ENCODE assay signal across 8 cellular contexts in the genomic region with DNA sequence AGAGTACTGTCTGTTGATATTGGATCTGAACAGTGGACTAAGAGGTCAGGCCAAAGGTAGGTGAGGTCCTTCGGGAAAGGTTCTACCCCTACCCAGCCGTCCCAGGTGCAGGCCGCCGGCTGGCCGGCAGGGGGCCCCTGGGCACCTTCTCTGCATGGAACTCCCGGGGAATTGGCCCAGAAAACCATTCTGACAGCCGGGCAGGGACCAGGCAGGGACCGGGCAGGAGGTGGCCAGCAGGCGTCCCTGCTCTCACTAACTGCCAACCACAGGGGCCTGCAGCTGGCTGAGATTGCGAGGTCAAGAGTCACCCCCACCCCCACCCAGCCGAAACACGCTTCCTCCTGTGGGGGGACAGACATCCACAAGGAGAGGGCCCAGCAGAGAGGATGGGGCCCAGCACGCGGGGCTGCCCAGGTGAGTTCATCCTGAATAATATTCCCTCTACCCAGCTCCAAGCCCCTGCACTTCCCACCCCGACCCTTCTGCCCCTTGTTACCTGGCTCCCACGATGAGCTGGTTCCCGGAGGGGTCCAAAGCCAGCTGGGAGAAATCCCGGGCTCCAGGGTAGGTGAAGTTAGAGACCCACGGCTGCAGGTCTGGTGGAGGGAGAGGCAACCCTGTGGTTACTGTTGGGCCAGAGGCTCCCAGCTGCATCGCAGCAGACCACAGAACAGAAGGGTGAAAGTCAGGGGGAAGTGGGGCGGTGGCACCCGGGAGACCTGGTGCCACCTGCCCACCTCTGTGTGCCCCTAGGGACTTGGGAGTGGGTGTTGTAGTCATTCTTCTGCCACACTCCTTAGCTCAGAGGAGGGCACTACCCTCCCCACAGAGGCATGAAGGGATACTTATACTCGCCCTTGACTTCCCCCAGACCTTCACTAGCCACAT.
DNase-seq lines count a peak whose midpoint lies in the region; ATAC-seq and TF ChIP-seq lines count a peak whose summit lies in the region.

No MANE protein-coding gene starts in this region.

- H3K36me3 Mint-ChIP-seq in brain = peaks cover 10% of the 10 kb centered on the region

- TF ChIP-seq CTCF in DND-41 (IDR thresholded peaks at IDR 0.05; ENCODE audit: borderline replicate concordance, extremely low read depth, low read length, poor library complexity, severe bottlenecking) (peak; percentile 49), PC-3 (conservative IDR thresholded peaks at IDR 0.05; ENCODE audit: low read depth, low read length) (peak; percentile 98), brain (conservative IDR thresholded peaks at IDR 0.05) (peak; percentile 74 to 83)

- H3K4me2 ChIP-seq in DND-41 (ENCODE audit: insufficient read depth, low read length) (no peak overlapping the region), PC-3 (ENCODE audit: low read length) (no peak overlapping the region)

- POLR2A ChIA-PET in PC-3 (lab: Charles Lee; ENCODE audit: unreplicated experiment) = no interaction called here

- peak; percentile 19 for DNase-seq in DND-41
- peak; percentile 84 for DNase-seq in PC-3
- DNase-seq in iPS-NIHi11 (ENCODE audit: low spot score) = peak; percentile 98
- DNase-seq in stimulated activated CD4-positive, alpha-beta T cell treated with anti-CD3 and anti-CD28 coated beads, Interleukin-12 subunit alpha, Interleukin-12 subunit beta, amount 100 ng/mL, for 4 hours = peak; percentile 18
- DNase-seq in activated effector memory CD4-positive, alpha-beta T cell treated with Interleukin-2 at 50 U/mL for 16 hours = no peak
- no peak for DNase-seq in KG1 (lab: John Stamatoyannopoulos, UW)

- H3K36me3 ChIP-seq in DND-41 (ENCODE audit: insufficient read depth, low read length) = no peaks in the 10 kb centered on the region
- H3K36me3 ChIP-seq in PC-3 (ENCODE audit: low read depth, low read length) = no peaks in the 10 kb centered on the region

- H2AFZ ChIP-seq in DND-41 (ENCODE audit: low read depth, low read length) (no peak overlapping the region), PC-3 (ENCODE audit: low read length) (no peak overlapping the region)

- H3K79me2 ChIP-seq in DND-41 (ENCODE audit: insufficient read depth, low read length) (no peaks in the 10 kb centered on the region), PC-3 (ENCODE audit: low read length) (no peaks in the 10 kb centered on the region)

- H3K27ac Mint-ChIP-seq in brain = peak overlapping the region in 3 of 5 experiments; percentile 33 to 70 (median 36)

- no peaks in the 10 kb centered on the region for H3K27me3 Mint-ChIP-seq in brain

- no peaks in the 10 kb centered on the region for H3K4me1 ChIP-seq in DND-41 (ENCODE audit: insufficient read depth, low read length)
- H3K4me1 ChIP-seq in PC-3 (ENCODE audit: insufficient read depth, low read length) = peaks cover 19% of the 10 kb centered on the region

- H3K4me3 ChIP-seq in DND-41 (ENCODE audit: low read depth in 1 of 2, low read length in 2 of 2) (no peak overlapping the region), PC-3 (ENCODE audit: low read length) (no peak overlapping the region)

- H3K9me3 ChIP-seq in DND-41 (ENCODE audit: insufficient read depth, low read length, severe bottlenecking) (no peaks in the 10 kb centered on the region), PC-3 (ENCODE audit: low read length) (no peaks in the 10 kb centered on the region)

- CTCF ChIA-PET in PC-3 (lab: Charles Lee) = interaction anchor here (0.5 to 1.5 kb wide), 4 partner anchors 72 to 205 kb away, joined by 3 to 8 read pairs (median 4); no protein-coding TSS in a partner anchor

- H4K20me1 ChIP-seq in DND-41 (ENCODE audit: insufficient read depth, low read length) (no peaks in the 10 kb centered on the region), PC-3 (ENCODE audit: low read length) (no peaks in the 10 kb centered on the region)

- H3K9me2 ChIP-seq in PC-3 (replicated peaks; ENCODE audit: low read length) = no peaks in the 10 kb centered on the region

- H3K9me3 Mint-ChIP-seq in brain = peaks cover 0 to 6% (median 0%) of the 10 kb centered on the region in 5 experiments

- H3K27ac ChIP-seq in DND-41 (ENCODE audit: low read length) (no peak overlapping the region), PC-3 (ENCODE audit: low read length) (no peak overlapping the region)

- H3K27me3 ChIP-seq in DND-41 (ENCODE audit: insufficient read depth, low read length, poor library complexity) (no peaks in the 10 kb centered on the region), PC-3 (ENCODE audit: low read length) (no peaks in the 10 kb centered on the region)

- H3K4me3 Mint-ChIP-seq in brain = no peak overlapping the region

- no peaks in the 10 kb centered on the region for H3F3A ChIP-seq in PC-3 (ENCODE audit: low read length, unreplicated experiment)

- no peak overlapping the region for H3K9ac ChIP-seq in DND-41 (ENCODE audit: low read depth, low read length)
- no peak overlapping the region for H3K9ac ChIP-seq in PC-3 (ENCODE audit: low read length)

- peaks cover 65% of the 10 kb centered on the region for H3K4me1 Mint-ChIP-seq in brain

- ATAC-seq in DND-41 (ENCODE audit: insufficient read depth, low read depth) (peak; percentile 43; the same call in 2 of the 3 replicates), HG03175 (IDR thresholded peaks at IDR 0.05; ENCODE audit: unreplicated experiment) (peak; percentile 37), PC-3 (peak; percentile 89)

- no TSS peak for BruUV-seq in PC-3 (replicated peaks; lab: Mats Ljungman, UMichigan)

- intact Hi-C loops in PC-3 (cut with micrococcal nuclease) = loop anchor here (1.0 to 2.0 kb wide), 3 partner anchors 85 to 316 kb away; no protein-coding TSS in a partner anchor

Comparison
In these comparisons a context has a peak if more than half of its experiments do, and no peak if none do; other contexts are left out.
1. ATAC-seq: peak in every context shown above with its lines; median percentile 89 in PC-3; 43 in DND-41; 37 in HG03175.
2. DNase-seq: peak in DND-41 (single experiment), PC-3 (single experiment), iPS-NIHi11 (single experiment) and stimulated activated CD4-positive, alpha-beta T cell treated with anti-CD3 and anti-CD28 coated beads, Interleukin-12 subunit alpha, Interleukin-12 subunit beta, amount 100 ng/mL, for 4 hours (single experiment); none in activated effector memory CD4-positive, alpha-beta T cell treated with Interleukin-2 at 50 U/mL for 16 hours (single experiment) and KG1 (single experiment).
3. Peak in every context shown above with its lines, with median percentiles within 50 percentile points of each other: CTCF ChIP-seq.